Comparison of ENCODE assay signal across 1 cellular context in the genomic region with DNA sequence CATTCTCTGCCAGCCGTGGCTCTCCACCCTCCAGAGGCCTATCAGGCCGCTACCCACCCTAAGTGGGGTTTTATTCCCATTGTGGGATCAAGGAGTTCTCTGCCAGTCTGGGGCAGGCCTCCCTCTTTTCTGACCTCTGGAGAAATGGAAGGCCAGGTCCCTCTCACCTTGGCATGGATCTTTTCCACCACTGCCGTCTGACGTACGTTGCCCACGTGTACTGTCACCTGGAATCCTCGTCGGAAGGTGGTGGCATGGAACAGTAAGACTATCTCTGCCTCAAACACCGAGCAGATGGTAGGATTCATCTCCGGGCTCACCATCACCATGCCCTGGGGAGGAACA.
A peak's percentile ranks its signal among the peaks of the same experiment; 100 is the strongest.
TF ChIP-seq lines count a peak whose summit lies in the region.

No MANE protein-coding gene starts in this region.

TF ChIP-seq in H1, 55 proteins besides CTCF, POLR2A, EP300 and RAD21:
- no peak for TF ChIP-seq TEAD4 (IDR thresholded peaks at IDR 0.05; ENCODE audit: low read depth, low read length)
- 0 out of 2 replicates have a peak, but pooled peaks have one; percentile 44 for TF ChIP-seq POLR2AphosphoS5 (IDR thresholded peaks at IDR 0.05; ENCODE audit: low read depth, low read length)
